Comparison of ENCODE assay signal across 8 cellular contexts in the genomic region with DNA sequence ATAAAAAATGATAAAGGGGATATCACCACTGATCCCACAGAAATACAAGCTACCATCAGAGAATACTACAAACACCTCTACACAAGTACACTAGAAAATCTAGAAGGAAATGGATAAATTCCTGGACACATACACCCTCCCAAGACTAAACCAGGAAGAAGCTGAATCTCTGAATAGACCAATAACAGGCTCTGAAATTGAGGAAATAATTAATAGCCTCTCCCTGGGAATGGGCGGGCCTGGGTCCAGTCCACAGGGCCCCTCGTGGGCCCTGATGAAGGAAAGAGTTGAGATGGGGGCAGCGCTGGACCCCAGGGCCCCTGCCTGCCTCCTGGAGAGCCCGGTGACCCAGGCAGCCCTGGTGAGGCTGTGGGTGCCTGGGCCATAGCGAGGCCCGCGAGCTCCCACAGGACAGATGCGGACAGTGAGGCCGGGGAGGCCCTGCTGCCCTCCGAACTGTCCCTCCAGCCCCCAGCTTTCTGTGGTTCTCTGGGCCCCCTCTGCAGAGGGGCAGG.
DNase-seq lines count a peak whose midpoint lies in the region; ATAC-seq and TF ChIP-seq lines count a peak whose summit lies in the region.
"Not testable (repeated sequence)": the region's sequence is repeated elsewhere in the genome, so short reads cannot be mapped to it uniquely, and the experiment has no call there.

No MANE protein-coding gene starts in this region.

- H3K9me3 Mint-ChIP-seq in activated T-helper 1 cell treated with anti-CD3 and anti-CD28 coated beads, Interleukin-12 subunit alpha, Interleukin-12 subunit beta, Interleukin-2, Interleukin-4 antibody, amounts not matched to agents 30 ng/mL and 10 ng/mL and 1 ng/mL, durations not matched to agents 14 hours and 24 hours and 36 hours; endothelial cell (ENCODE audit: unreplicated experiment): not testable (repeated sequence)

- H3K9me2 ChIP-seq in Loucy (replicated peaks; ENCODE audit: low read depth, low read length), result not testable (repeated sequence)

- not testable (repeated sequence) for H3K36me3 ChIP-seq in Loucy (ENCODE audit: insufficient read depth, low read length)

- peaks cover 33% of the 10 kb centered on the region for H3K4me1 ChIP-seq in Loucy (ENCODE audit: insufficient read depth, low read length, poor library complexity, severe bottlenecking)

- not testable (repeated sequence) for H3K9me3 ChIP-seq in Loucy (ENCODE audit: insufficient read depth, low read depth, low read length)

- intact Hi-C loops in activated T-helper 1 cell treated with anti-CD3 and anti-CD28 coated beads, Interleukin-12 subunit alpha, Interleukin-12 subunit beta, Interleukin-2, Interleukin-4 antibody, amounts not matched to agents 30 ng/mL and 10 ng/mL and 1 ng/mL, durations not matched to agents 14 hours and 24 hours and 36 hours (cut with micrococcal nuclease), result loop anchor here (1.0 to 10.0 kb wide), 6 partner anchors 7 to 1337 kb away; a partner anchor contains a TSS

- H3K27ac Mint-ChIP-seq in activated T-helper 1 cell treated with anti-CD3 and anti-CD28 coated beads, Interleukin-12 subunit alpha, Interleukin-12 subunit beta, Interleukin-2, Interleukin-4 antibody, amounts not matched to agents 30 ng/mL and 10 ng/mL and 1 ng/mL, durations not matched to agents 14 hours and 24 hours and 36 hours, result peak overlapping the region; percentile 76
- not testable (repeated sequence) for H3K27ac Mint-ChIP-seq in endothelial cell (ENCODE audit: unreplicated experiment)

- H3K36me3 Mint-ChIP-seq in activated T-helper 1 cell treated with anti-CD3 and anti-CD28 coated beads, Interleukin-12 subunit alpha, Interleukin-12 subunit beta, Interleukin-2, Interleukin-4 antibody, amounts not matched to agents 30 ng/mL and 10 ng/mL and 1 ng/mL, durations not matched to agents 14 hours and 24 hours and 36 hours (ENCODE audit: low read depth); endothelial cell (ENCODE audit: low read depth, unreplicated experiment): not testable (repeated sequence)

- not testable (repeated sequence) for H3K27me3 Mint-ChIP-seq in activated T-helper 1 cell treated with anti-CD3 and anti-CD28 coated beads, Interleukin-12 subunit alpha, Interleukin-12 subunit beta, Interleukin-2, Interleukin-4 antibody, amounts not matched to agents 30 ng/mL and 10 ng/mL and 1 ng/mL, durations not matched to agents 14 hours and 24 hours and 36 hours (ENCODE audit: insufficient read depth); endothelial cell (ENCODE audit: unreplicated experiment)

- peak; percentile 1 for ATAC-seq in GM19351 (IDR thresholded peaks at IDR 0.05; ENCODE audit: unreplicated experiment)
- peak; percentile 15 for ATAC-seq in HG02884 (IDR thresholded peaks at IDR 0.05; ENCODE audit: unreplicated experiment)
- ATAC-seq in left lobe of liver, result peak; percentile 22

- H3K4me3 ChIP-seq in Loucy (ENCODE audit: low read length, poor library complexity, severe bottlenecking), result peak overlapping the region; percentile 89

- peak overlapping the region; percentile 90 for H3K4me3 Mint-ChIP-seq in activated T-helper 1 cell treated with anti-CD3 and anti-CD28 coated beads, Interleukin-12 subunit alpha, Interleukin-12 subunit beta, Interleukin-2, Interleukin-4 antibody, amounts not matched to agents 30 ng/mL and 10 ng/mL and 1 ng/mL, durations not matched to agents 14 hours and 24 hours and 36 hours
- peak overlapping the region; percentile 91 for H3K4me3 Mint-ChIP-seq in endothelial cell (ENCODE audit: unreplicated experiment)

- H3K4me1 Mint-ChIP-seq in activated T-helper 1 cell treated with anti-CD3 and anti-CD28 coated beads, Interleukin-12 subunit alpha, Interleukin-12 subunit beta, Interleukin-2, Interleukin-4 antibody, amounts not matched to agents 30 ng/mL and 10 ng/mL and 1 ng/mL, durations not matched to agents 14 hours and 24 hours and 36 hours (ENCODE audit: low read depth), result peaks cover 42% of the 10 kb centered on the region
- not testable (repeated sequence) for H3K4me1 Mint-ChIP-seq in endothelial cell (ENCODE audit: unreplicated experiment)

- H2AFZ ChIP-seq in Loucy (ENCODE audit: low read length), result peak overlapping the region; percentile 98

- H3K9ac ChIP-seq in Loucy (ENCODE audit: low read depth, low read length, poor library complexity, severe bottlenecking), result peak overlapping the region; percentile 80

- not testable (repeated sequence) for TF ChIP-seq CTCF in Loucy (conservative IDR thresholded peaks at IDR 0.05; ENCODE audit: low read length); endothelial cell (IDR thresholded peaks at IDR 0.05; ENCODE audit: unreplicated experiment)

- not testable (repeated sequence) for H3K27me3 ChIP-seq in Loucy (ENCODE audit: insufficient read depth, low read length, poor library complexity, severe bottlenecking)

- DNase-seq in AG08395 (ENCODE audit: low spot score), result peak; percentile 5
- not testable (repeated sequence) for DNase-seq in activated T-helper 1 cell treated with anti-CD3 and anti-CD28 coated beads, Interleukin-12 subunit alpha, Interleukin-12 subunit beta, Interleukin-2, Interleukin-4 antibody, amounts not matched to agents 30 ng/mL and 10 ng/mL and 1 ng/mL, durations not matched to agents 14 hours and 24 hours and 36 hours (ENCODE audit: low spot score); endothelial cell (ENCODE audit: low spot score); left lobe of liver (ENCODE audit: low spot score)
- DNase-seq in retina, result peak; percentile 9

- H3K79me2 ChIP-seq in Loucy (ENCODE audit: insufficient read depth, low read length), result peaks cover 28% of the 10 kb centered on the region

- H3F3A ChIP-seq in Loucy (ENCODE audit: low read depth), result not testable (repeated sequence)

- peaks cover 14% of the 10 kb centered on the region for H4K20me1 ChIP-seq in Loucy (ENCODE audit: insufficient read depth, low read length, poor library complexity, severe bottlenecking)

- H3K4me2 ChIP-seq in Loucy (ENCODE audit: low read depth, low read length, poor library complexity, severe bottlenecking), result peak overlapping the region; percentile 91
